ENCODE assay signal across 10 cellular contexts in genomic region chr1:231418101-231418740, GRCh38. TPM values are rescaled to one million over a fixed set of nuclear protein-coding genes. Genes with fewer than 3 reads are reported as not detected.
DNase-seq lines count a peak whose midpoint lies in the region; TF ChIP-seq lines count a peak whose summit lies in the region.
"Had no signal": no experiment of that assay in that cellular context is flagged by ENCODE, and none has a peak within 500 bp of the region (broad histone marks: within the 10 kb centered on the region; RNA-seq: fewer than 3 reads in every experiment).

No MANE protein-coding gene starts in this region.

- no peak for TF ChIP-seq RAD21 in neural cell (conservative IDR thresholded peaks at IDR 0.05)

- H3K36me3 ChIP-seq in BLaER1 (peaks cover 10% of the 10 kb centered on the region; the same call in 1 of the 2 replicates), KMS-11 (ENCODE audit: insufficient read depth) (no peaks in the 10 kb centered on the region), neural cell (ENCODE audit: insufficient read depth, low read length) (no peaks in the 10 kb centered on the region)

- peak overlapping the region; percentile 90 for H3K4me2 ChIP-seq in BLaER1
- peak overlapping the region; percentile 97 for H3K4me2 ChIP-seq in KMS-11
- peak overlapping the region; percentile 96 for H3K4me2 ChIP-seq in neural cell (ENCODE audit: low read length)

- peaks cover 78% of the 10 kb centered on the region for H3K79me2 ChIP-seq in KMS-11 (ENCODE audit: insufficient read depth, low read depth)
- H3K79me2 ChIP-seq in neural cell (replicated peaks; ENCODE audit: insufficient read depth, low read length) = peaks cover 75% of the 10 kb centered on the region

- H3K9me3 ChIP-seq in BLaER1 (no peaks in the 10 kb centered on the region), neural cell (ENCODE audit: low read length) (no peaks in the 10 kb centered on the region)

- TF ChIP-seq CTCF in KMS-11 (conservative IDR thresholded peaks at IDR 0.05; ENCODE audit: low read depth, low read length) (no peak), neural cell (IDR thresholded peaks at IDR 0.05; ENCODE audit: poor library complexity, severe bottlenecking) (no peak), GM13976 (IDR thresholded peaks at IDR 0.05; ENCODE audit: borderline replicate concordance, control extremely low read depth, extremely low read depth, insufficient read depth, missing control alignments) (no peak), GM10266 (IDR thresholded peaks at IDR 0.05; ENCODE audit: control insufficient read depth, insufficient read depth, low read depth, missing control alignments) (no peak)

- H3K9me3 Mint-ChIP-seq in dendritic cell treated with granulocyte-macrophage colony-stimulating factor and Interleukin-4, amounts not matched to agents 40 ng/mL and 50 ng/mL, for 4 days = no peaks in the 10 kb centered on the region

- H3K27me3 Mint-ChIP-seq in dendritic cell treated with granulocyte-macrophage colony-stimulating factor and Interleukin-4, amounts not matched to agents 40 ng/mL and 50 ng/mL, for 4 days = peaks cover 4% of the 10 kb centered on the region

- no peaks in the 10 kb centered on the region for H3K9me2 ChIP-seq in neural cell (ENCODE audit: insufficient read depth, low read length)

- in situ Hi-C loops in GM13976 (cut with MboI; ENCODE audit: low sequenced_read_pairs, unreplicated experiment) = no loop called here

- H2AFZ ChIP-seq in KMS-11 (ENCODE audit: low read depth) (no peak overlapping the region), neural cell (ENCODE audit: low read depth, low read length) (no peak overlapping the region)

- H3F3A ChIP-seq in neural cell (ENCODE audit: insufficient read depth, low read length, poor library complexity, severe bottlenecking) = no peaks in the 10 kb centered on the region

- H3K4me1 ChIP-seq in BLaER1 = peaks cover 64% of the 10 kb centered on the region
- peaks cover 45% of the 10 kb centered on the region for H3K4me1 ChIP-seq in KMS-11 (ENCODE audit: low read depth, poor library complexity, severe bottlenecking)

- H3K27me3 ChIP-seq in BLaER1 (no peaks in the 10 kb centered on the region), KMS-11 (ENCODE audit: insufficient read depth, low read depth) (no peaks in the 10 kb centered on the region), neural cell (ENCODE audit: insufficient read depth, low read depth, low read length) (no peaks in the 10 kb centered on the region)

- intact Hi-C loops in dendritic cell treated with granulocyte-macrophage colony-stimulating factor and Interleukin-4, amounts not matched to agents 40 ng/mL and 50 ng/mL, for 4 days (cut with micrococcal nuclease) = loop anchor here (5.0 kb wide), 1 partner anchor 36 kb away; no protein-coding TSS in a partner anchor

- H3K4me1 Mint-ChIP-seq in dendritic cell treated with granulocyte-macrophage colony-stimulating factor and Interleukin-4, amounts not matched to agents 40 ng/mL and 50 ng/mL, for 4 days (ENCODE audit: low read depth) = peaks cover 53% of the 10 kb centered on the region

- peak overlapping the region; percentile 92 for H3K9ac ChIP-seq in BLaER1
- no peak overlapping the region; the same call in 1 of the 2 replicates for H3K9ac ChIP-seq in KMS-11
- no peak overlapping the region for H3K9ac ChIP-seq in neural cell (ENCODE audit: low read length)

- H4K20me1 ChIP-seq in BLaER1 = peaks cover 84% of the 10 kb centered on the region
- no peaks in the 10 kb centered on the region for H4K20me1 ChIP-seq in KMS-11 (ENCODE audit: insufficient read depth)
- H4K20me1 ChIP-seq in neural cell (ENCODE audit: insufficient read depth) = peaks cover 14% of the 10 kb centered on the region

- H3K4me3 ChIP-seq in BLaER1 (peak overlapping the region; percentile 97), KMS-11 (IDR thresholded peaks at IDR 0.05; ENCODE audit: insufficient read depth, low read depth, low read length) (no peak overlapping the region), neural cell (ENCODE audit: low read length) (peak overlapping the region; percentile 87)

- DNase-seq in GM13976 (ENCODE audit: low spot score) = no peak
- DNase-seq in GM10266 (ENCODE audit: extremely low spot score) = no peak
- no peak for DNase-seq in NCI-H524 (lab: John Stamatoyannopoulos, UW)
- DNase-seq in activated effector memory CD4-positive, alpha-beta T cell treated with Interleukin-2 at 50 U/mL for 16 hours = no peak
- DNase-seq: activated CD4-positive, alpha-beta T cell treated with anti-CD3 and anti-CD28 coated beads, Interleukin-2, amount 50 U/mL, for 48 hours; NCI-H2081 had no signal

- H3K27ac ChIP-seq in BLaER1 (peak overlapping the region; percentile 93; the same call in 1 of the 2 replicates), KMS-11 (no peak overlapping the region), neural cell (ENCODE audit: low read length) (no peak overlapping the region)

- H3K27ac Mint-ChIP-seq in dendritic cell treated with granulocyte-macrophage colony-stimulating factor and Interleukin-4, amounts not matched to agents 40 ng/mL and 50 ng/mL, for 4 days = no peak overlapping the region

- peak overlapping the region; percentile 79 for H3K4me3 Mint-ChIP-seq in dendritic cell treated with granulocyte-macrophage colony-stimulating factor and Interleukin-4, amounts not matched to agents 40 ng/mL and 50 ng/mL, for 4 days

- TF ChIP-seq EP300 in neural cell (conservative IDR thresholded peaks at IDR 0.05; ENCODE audit: poor library complexity, severe bottlenecking) = no peak

- H3K36me3 Mint-ChIP-seq in dendritic cell treated with granulocyte-macrophage colony-stimulating factor and Interleukin-4, amounts not matched to agents 40 ng/mL and 50 ng/mL, for 4 days (ENCODE audit: low read depth) = peaks cover 47% of the 10 kb centered on the region

TF ChIP-seq in neural cell, 6 proteins besides CTCF, POLR2A, EP300 and RAD21:
- TF ChIP-seq MXI1 (conservative IDR thresholded peaks at IDR 0.05; ENCODE audit: poor library complexity, severe bottlenecking) (no peak), POLR2AphosphoS5 (IDR thresholded peaks at IDR 0.05) (no peak), EZH2 (IDR thresholded peaks at IDR 0.05; ENCODE audit: borderline replicate concordance, insufficient read depth, low read length, poor library complexity, severe bottlenecking) (no peak), REST (IDR thresholded peaks at IDR 0.05; ENCODE audit: borderline replicate concordance) (no peak), TAF1 (IDR thresholded peaks at IDR 0.05; ENCODE audit: low read depth) (no peak), SMC3 (conservative IDR thresholded peaks at IDR 0.05; ENCODE audit: poor library complexity) (no peak)
TF ChIP-seq in neural cell: peak in this region for 0.

RNA-seq across cellular contexts. Expression of gene EGLN1, which starts 3.9 kb away (rescaled TPM):
- 32.6 and 33.2 TPM in 2 replicates for polyA plus RNA-seq in neural cell
- polyA minus RNA-seq in neural cell = 42.6 and 43.6 TPM in 2 replicates
